8 cellular contexts compared by ENCODE assay signal in the genomic region with DNA sequence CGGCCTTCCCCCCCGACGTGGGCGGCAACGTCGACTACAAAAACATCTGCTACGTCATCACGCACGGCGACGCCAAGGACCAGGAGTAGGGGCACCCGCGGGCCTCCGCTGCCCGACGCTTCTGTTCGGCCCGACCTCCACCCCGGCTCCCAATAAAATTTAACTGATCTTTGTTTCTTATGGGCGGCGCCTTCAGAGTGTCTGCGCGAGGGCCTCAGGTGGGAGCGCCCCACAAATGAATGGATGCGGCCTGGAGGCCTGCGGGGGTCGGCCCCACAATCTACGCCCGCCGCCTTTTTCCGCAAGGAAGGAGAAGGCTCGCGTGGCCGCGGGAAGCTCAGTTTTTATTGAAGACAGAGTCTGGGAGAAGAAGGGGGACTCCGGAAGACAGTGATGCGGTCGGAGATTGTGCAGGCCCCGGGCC. TPM values are rescaled to one million over a fixed set of nuclear protein-coding genes. Genes with fewer than 3 reads are reported as not detected.
DNase-seq lines count a peak whose midpoint lies in the region; ATAC-seq, FAIRE-seq and TF ChIP-seq lines count a peak whose summit lies in the region.

No MANE protein-coding gene starts in this region.

- peak; percentile 55 for TF ChIP-seq POLR2A in GM12891 (IDR thresholded peaks at IDR 0.05; ENCODE audit: low read depth, low read length)

- H3K4me3 ChIP-seq in astrocyte of the spinal cord (ENCODE audit: low read depth, low read length): peak overlapping the region; percentile 54

- in situ Hi-C loops in astrocyte of the spinal cord (cut with HindIII; ENCODE audit: low sequenced_read_pairs): no loop called here

- no peak for FAIRE-seq in GM12891 (lab: Jason Lieb, UNC)

- DNase-seq in GM12891 (ENCODE audit: insufficient read length, low spot score) (peak; percentile 65), NCI-H1694 (lab: John Stamatoyannopoulos, UW) (peak; percentile 58), T-helper 9 cell (peak; percentile 81), astrocyte of the spinal cord (ENCODE audit: low read depth, low spot score) (peak; percentile 86), iPS DF 19.7 (ENCODE audit: low read depth, low spot score) (peak; percentile 84), sciatic nerve (ENCODE audit: low spot score) (peak; percentile 97)

- intact Hi-C loops in sciatic nerve (cut with DNase I): no loop called here

- ATAC-seq in HG02840 (IDR thresholded peaks at IDR 0.05; ENCODE audit: low FRiP score, unreplicated experiment) (peak; percentile 46), sciatic nerve (peak; percentile 84), GM18519 (IDR thresholded peaks at IDR 0.05; ENCODE audit: low FRiP score, unreplicated experiment) (no peak)

- TF ChIP-seq CTCF in astrocyte of the spinal cord (IDR thresholded peaks at IDR 0.05; ENCODE audit: low read depth, low read length): no peak

TF ChIP-seq in GM12891, 5 proteins besides CTCF, POLR2A, EP300 and RAD21:
- TF ChIP-seq SPI1 (IDR thresholded peaks at IDR 0.05; ENCODE audit: low read depth, low read length): 0 out of 2 replicates have a peak, but pooled peaks have one; percentile 16
- no peak for TF ChIP-seq POU2F2 (IDR thresholded peaks at IDR 0.05; ENCODE audit: low read depth, low read length)
TF ChIP-seq in GM12891: peak in this region for 1.

RNA-seq across cellular contexts. Expression of gene MYL11, which starts 3.2 kb away (rescaled TPM):
- 1.2 TPM for polyA plus RNA-seq in GM12891 (2012; ENCODE audit: low read depth, missing spikeins)
- not detected for total RNA-seq in sciatic nerve

RNA-seq across cellular contexts. Expression of gene SEPTIN1, which starts 4.5 kb away (rescaled TPM):
- polyA plus RNA-seq in GM12891 (2012; ENCODE audit: low read depth, missing spikeins): 80.3 TPM
- total RNA-seq in sciatic nerve: 7.2 TPM

RNA-seq across cellular contexts. Expression of gene TBC1D10B, which starts 7.5 kb away (rescaled TPM):
- 18.0 TPM for polyA plus RNA-seq in GM12891 (2012; ENCODE audit: low read depth, missing spikeins)
- 39.6 TPM for total RNA-seq in sciatic nerve

RNA-seq across cellular contexts. Expression of gene ZNF48, which starts 17.4 kb away (rescaled TPM):
- polyA plus RNA-seq in GM12891 (2012; ENCODE audit: low read depth, missing spikeins): 3.8 TPM
- 6.7 TPM for total RNA-seq in sciatic nerve

RNA-seq across cellular contexts. Expression of gene CD2BP2, which starts 22.7 kb away (rescaled TPM):
- polyA plus RNA-seq in GM12891 (2012; ENCODE audit: low read depth, missing spikeins): 26.4 TPM
- total RNA-seq in sciatic nerve: 49.8 TPM
